ENCODE assay signal across 25 cellular contexts in genomic region chr10:48382982-48383381, GRCh38.
"Had no signal": no experiment of that assay in that cellular context is flagged by ENCODE, and none has a peak within 500 bp of the region (broad histone marks: within the 10 kb centered on the region; RNA-seq: fewer than 3 reads in every experiment).

No MANE protein-coding gene starts in this region.

- H3K4me3 ChIP-seq: colonic mucosa, dorsolateral prefrontal cortex, esophagus squamous epithelium, heart left ventricle, sigmoid colon, smooth muscle cell had no signal

- H3K9me3 ChIP-seq: colonic mucosa, esophagus squamous epithelium had no signal

- DNase-seq: activated CD4-positive, alpha-beta T cell treated with anti-CD3 and anti-CD28 coated beads for 1 hour; activated CD4-positive, alpha-beta T cell treated with anti-CD3 and anti-CD28 coated beads, Interleukin-2, amount 50 U/mL, for 4 hours; activated CD8-positive, alpha-beta memory T cell treated with anti-CD3 and anti-CD28 coated beads, Interleukin-2, amount 50 U/mL, for 48 hours; activated naive CD4-positive, alpha-beta T cell treated with anti-CD3 and anti-CD28 coated beads for 36 hours; activated naive CD8-positive, alpha-beta T cell treated with anti-CD3 and anti-CD28 coated beads, Interleukin-2, amount 10 ng/mL, durations not matched to agents 7 days and 5 days; activated T-cell treated with anti-CD3 and anti-CD28 coated beads, Interleukin-2, amount 50 U/mL, for 4 hours; amniotic stem cell; colonic mucosa; dorsolateral prefrontal cortex; effector memory CD8-positive, alpha-beta T cell; esophagus squamous epithelium; heart left ventricle; islet precursor cell; left colon; mesenchymal stem cell; naive thymus-derived CD4-positive, alpha-beta T cell; retina; sigmoid colon; stimulated activated CD4-positive, alpha-beta T cell treated with anti-CD3 and anti-CD28 coated beads, Interleukin-2, amount 100 ng/mL, for 48 hours; stimulated activated CD8-positive, alpha-beta memory T cell treated with anti-CD3 and anti-CD28 coated beads, Interleukin-4, amount 100 ng/mL, for 48 hours; stimulated activated naive B cell treated with anti-CD40 and anti-IgM and Interleukin-4, amounts not matched to agents 10 μg/mL and 1 μg/mL and 100 μg/mL, for 72 hours; T-cell had no signal

- ATAC-seq: activated T-cell treated with anti-CD3 and anti-CD28 coated beads, Interleukin-2, amount 50 U/mL, for 4 hours; effector memory CD8-positive, alpha-beta T cell; heart left ventricle; left colon; naive thymus-derived CD4-positive, alpha-beta T cell; stimulated activated naive B cell treated with anti-CD40 and anti-IgM and Interleukin-4, amounts not matched to agents 10 μg/mL and 1 μg/mL and 100 μg/mL, for 72 hours; T-cell had no signal

- H3K4me1 ChIP-seq: colonic mucosa, esophagus squamous epithelium had no signal

- H3K27me3 ChIP-seq: colonic mucosa, dorsolateral prefrontal cortex, esophagus squamous epithelium, heart left ventricle, sigmoid colon had no signal

- H3K27ac ChIP-seq: colonic mucosa, dorsolateral prefrontal cortex, esophagus squamous epithelium, heart left ventricle, sigmoid colon had no signal

- H3K9me3 Mint-ChIP-seq: activated naive CD8-positive, alpha-beta T cell treated with anti-CD3 and anti-CD28 coated beads, Interleukin-2, amount 10 ng/mL, durations not matched to agents 7 days and 5 days; activated T-cell treated with anti-CD3 and anti-CD28 coated beads, Interleukin-2, amount 50 U/mL, for 4 hours; effector memory CD8-positive, alpha-beta T cell had no signal

- H3K27me3 Mint-ChIP-seq: activated naive CD8-positive, alpha-beta T cell treated with anti-CD3 and anti-CD28 coated beads, Interleukin-2, amount 10 ng/mL, durations not matched to agents 7 days and 5 days; effector memory CD8-positive, alpha-beta T cell; naive thymus-derived CD4-positive, alpha-beta T cell; progenitor cell of endocrine pancreas; stimulated activated naive B cell treated with anti-CD40 and anti-IgM and Interleukin-4, amounts not matched to agents 10 μg/mL and 1 μg/mL and 100 μg/mL, for 72 hours; T-cell had no signal

- H3K4me1 Mint-ChIP-seq: activated naive CD8-positive, alpha-beta T cell treated with anti-CD3 and anti-CD28 coated beads, Interleukin-2, amount 10 ng/mL, durations not matched to agents 7 days and 5 days; neural crest cell had no signal

- H3K4me2 ChIP-seq: smooth muscle cell had no signal

- H3K36me3 ChIP-seq: colonic mucosa, heart left ventricle, sigmoid colon had no signal

- H3K27ac Mint-ChIP-seq: activated naive CD4-positive, alpha-beta T cell treated with anti-CD3 and anti-CD28 coated beads for 36 hours; activated naive CD8-positive, alpha-beta T cell treated with anti-CD3 and anti-CD28 coated beads, Interleukin-2, amount 10 ng/mL, durations not matched to agents 7 days and 5 days; effector memory CD8-positive, alpha-beta T cell; naive thymus-derived CD4-positive, alpha-beta T cell; progenitor cell of endocrine pancreas; stimulated activated naive B cell treated with anti-CD40 and anti-IgM and Interleukin-4, amounts not matched to agents 10 μg/mL and 1 μg/mL and 100 μg/mL, for 72 hours; T-cell had no signal

- H3K4me3 Mint-ChIP-seq: activated naive CD4-positive, alpha-beta T cell treated with anti-CD3 and anti-CD28 coated beads for 36 hours; activated naive CD8-positive, alpha-beta T cell treated with anti-CD3 and anti-CD28 coated beads, Interleukin-2, amount 10 ng/mL, durations not matched to agents 7 days and 5 days; activated T-cell treated with anti-CD3 and anti-CD28 coated beads, Interleukin-2, amount 50 U/mL, for 4 hours; effector memory CD8-positive, alpha-beta T cell; naive thymus-derived CD4-positive, alpha-beta T cell; neural crest cell; stimulated activated naive B cell treated with anti-CD40 and anti-IgM and Interleukin-4, amounts not matched to agents 10 μg/mL and 1 μg/mL and 100 μg/mL, for 72 hours; T-cell had no signal
